In genomic region chr20:50038574-50038991, GRCh38 we compare ENCODE assay signal across 18 cellular contexts. TPM values are rescaled to one million over a fixed set of nuclear protein-coding genes. Genes with fewer than 3 reads are reported as not detected.
DNase-seq lines count a peak whose midpoint lies in the region; ATAC-seq and TF ChIP-seq lines count a peak whose summit lies in the region.
"Had no signal": no experiment of that assay in that cellular context is flagged by ENCODE, and none has a peak within 500 bp of the region (broad histone marks: within the 10 kb centered on the region; RNA-seq: fewer than 3 reads in every experiment).

No MANE protein-coding gene starts in this region.

- H3K9me3 Mint-ChIP-seq in type B pancreatic cell, result no peaks in the 10 kb centered on the region
- H3K9me3 Mint-ChIP-seq: CD4-positive, alpha-beta T cell; T-cell had no signal

- H3K36me3 ChIP-seq in body of pancreas (replicated peaks in 1 of 2; ENCODE audit: insufficient read depth in 1 of 2, low read depth in 2 of 2), result no peaks in the 10 kb centered on the region
- H3K36me3 ChIP-seq: left lung, Peyer's patch, prostate gland had no signal

- no peaks in the 10 kb centered on the region for H3K27me3 Mint-ChIP-seq in type B pancreatic cell
- H3K27me3 Mint-ChIP-seq: CD4-positive, alpha-beta T cell had no signal

- TF ChIP-seq CTCF in VCaP (conservative IDR thresholded peaks at IDR 0.05) (no peak), type B pancreatic cell (conservative IDR thresholded peaks at IDR 0.05) (no peak), body of pancreas (IDR thresholded peaks at IDR 0.05) (no peak)

- intact Hi-C loops in body of pancreas (cut with DNase I), result no loop called here

- H3K36me3 Mint-ChIP-seq in type B pancreatic cell, result no peaks in the 10 kb centered on the region
- H3K36me3 Mint-ChIP-seq: T-cell had no signal

- no peaks in the 10 kb centered on the region for H3K27me3 ChIP-seq in body of pancreas
- H3K27me3 ChIP-seq: left lung, Peyer's patch had no signal

- H3K27ac ChIP-seq in VCaP (peak overlapping the region; percentile 11; the same call in 1 of the 2 replicates), body of pancreas (no peak overlapping the region)
- H3K27ac ChIP-seq: left lung, Peyer's patch, prostate gland had no signal

- H3K27ac Mint-ChIP-seq in type B pancreatic cell, result peak overlapping the region; percentile 31
- H3K27ac Mint-ChIP-seq: CD4-positive, alpha-beta T cell; T-cell had no signal

- H3K4me1 Mint-ChIP-seq in type B pancreatic cell (ENCODE audit: unreplicated experiment), result peaks cover 28% of the 10 kb centered on the region

- H3K4me3 ChIP-seq in body of pancreas, result no peak overlapping the region
- H3K4me3 ChIP-seq: left lung, Peyer's patch, prostate gland had no signal

- no peaks in the 10 kb centered on the region for H3K4me1 ChIP-seq in body of pancreas
- H3K4me1 ChIP-seq: prostate gland had no signal

- ATAC-seq in body of pancreas, result no peak
- ATAC-seq: left lung, T-cell had no signal

- H3K4me3 Mint-ChIP-seq in type B pancreatic cell, result no peak overlapping the region
- H3K4me3 Mint-ChIP-seq: CD4-positive, alpha-beta T cell; T-cell had no signal

- 25 to 34% methylated on average over 5 to 10 of the region's 10 CpGs for WGBS in body of pancreas, 2 donors

- DNase-seq in NCI-H2227 (lab: John Stamatoyannopoulos, UW; ENCODE audit: unreplicated experiment), result peak; percentile 41
- DNase-seq in NCI-H2227 treated with DMSO at 0.1 percent for 48 hours (lab: John Stamatoyannopoulos, UW), result no peak
- DNase-seq in NCI-H2107 treated with DMSO at 0.1 percent for 48 hours (lab: John Stamatoyannopoulos, UW; ENCODE audit: unreplicated experiment), result peak; percentile 64
- no peak for DNase-seq in type B pancreatic cell (ENCODE audit: extremely low spot score, unreplicated experiment)
- DNase-seq in stimulated activated naive CD4-positive, alpha-beta T cell (lab: John Stamatoyannopoulos, UW), result no peak
- no peak for DNase-seq in hepatic stellate cell (ENCODE audit: low spot score)
- DNase-seq in body of pancreas, result no peak
- DNase-seq: activated CD4-positive, CD25-positive, alpha-beta regulatory T cell; CD4-positive, alpha-beta T cell; HCEC 1CT; hippocampal formation; left lung; NCI-H2171; Peyer's patch; stimulated activated CD4-positive, alpha-beta T cell treated with anti-CD3 and anti-CD28 coated beads, Interleukin-12 subunit alpha, Interleukin-12 subunit beta, amount 100 ng/mL, for 4 hours; T-cell had no signal

- TF ChIP-seq POLR2A in body of pancreas (IDR thresholded peaks at IDR 0.05), result no peak

- no peaks in the 10 kb centered on the region for H3K9me3 ChIP-seq in body of pancreas
- H3K9me3 ChIP-seq: left lung, Peyer's patch, prostate gland had no signal

RNA-seq across cellular contexts. Expression of gene SNAI1, which starts 55.8 kb away (rescaled TPM):
- total RNA-seq in type B pancreatic cell (ENCODE audit: low replicate concordance) (12.1 and 30.8 TPM in 2 replicates), body of pancreas (1 to 10 TPM in 1 of 2 donors, under 1 TPM in 1; 0.78 to 3.3 TPM)

Comparison
In these comparisons a context has a peak if more than half of its experiments do, and no peak if none do; other contexts are left out.
1. DNase-seq: peak in NCI-H2227 (single experiment) and NCI-H2107 treated with DMSO at 0.1 percent for 48 hours (single experiment); none in NCI-H2227 treated with DMSO at 0.1 percent for 48 hours (single experiment), type B pancreatic cell (single experiment), stimulated activated naive CD4-positive, alpha-beta T cell (0 of 6), hepatic stellate cell (single experiment) and body of pancreas (0 of 4).